8 cellular contexts compared by ENCODE assay signal in the genomic region with DNA sequence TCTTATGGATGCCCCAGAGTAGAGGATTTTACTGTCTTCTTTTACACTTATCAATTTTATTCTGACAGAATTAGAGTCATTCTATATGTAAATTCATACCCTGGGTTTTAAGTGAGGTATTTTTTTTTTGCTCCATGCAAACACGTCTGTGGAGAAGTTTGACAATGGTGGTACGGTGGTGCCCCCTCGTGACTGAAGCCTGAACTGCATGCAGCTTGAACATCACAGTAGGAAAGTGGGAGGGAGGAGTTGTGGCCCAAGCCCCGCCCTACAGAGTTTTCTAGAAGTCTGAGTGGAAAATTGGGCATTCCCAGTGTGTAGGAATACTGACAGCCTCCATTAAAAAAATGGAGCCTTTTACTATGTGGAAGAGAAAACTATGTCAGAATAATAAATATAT.
A peak's percentile ranks its signal among the peaks of the same experiment; 100 is the strongest.
DNase-seq lines count a peak whose midpoint lies in the region; ATAC-seq, FAIRE-seq and TF ChIP-seq lines count a peak whose summit lies in the region.

No MANE protein-coding gene starts in this region.

- CTCF ChIA-PET in RWPE1 (lab: Yijun Ruan, JAX) = interaction anchor here (0.5 to 0.8 kb wide), 2 partner anchors 73 to 857 kb away, joined by 3 to 6 read pairs; no protein-coding TSS in a partner anchor

- H3K27me3 Mint-ChIP-seq in activated T-helper 2 cell treated with anti-CD3 and anti-CD28 coated beads, Interferon-gamma antibody, Interleukin-2, Interleukin-4, amounts not matched to agents 10 μg/mL and 5 μg/mL and 100 μg/mL, durations not matched to agents 14 hours and 24 hours and 36 hours (ENCODE audit: low read depth) = no peaks in the 10 kb centered on the region

- POLR2A ChIA-PET in RWPE1 (lab: Yijun Ruan, JAX; ENCODE audit: low non-redundant PET) = no interaction called here

- FAIRE-seq in H54 (lab: Jason Lieb, UNC) (no peak), frontal cortex (lab: Jason Lieb, UNC) (no peak), pancreas (lab: Jason Lieb, UNC) (peak; percentile 78)

- intact Hi-C loops in activated T-helper 2 cell treated with anti-CD3 and anti-CD28 coated beads, Interferon-gamma antibody, Interleukin-2, Interleukin-4, amounts not matched to agents 10 μg/mL and 5 μg/mL and 100 μg/mL, durations not matched to agents 14 hours and 24 hours and 36 hours (cut with micrococcal nuclease) = no loop called here
- intact Hi-C loops in pancreas (cut with DNase I) (no loop called here), transverse colon (cut with DNase I; ENCODE audit: low total_unique reads) (no loop called here)

- H3K36me3 ChIP-seq in pancreas (no peaks in the 10 kb centered on the region), transverse colon (no peaks in the 10 kb centered on the region)

- H3K4me3 ChIP-seq in pancreas (no peak overlapping the region), transverse colon (no peak overlapping the region)

- H3K4me3 Mint-ChIP-seq in activated T-helper 2 cell treated with anti-CD3 and anti-CD28 coated beads, Interferon-gamma antibody, Interleukin-2, Interleukin-4, amounts not matched to agents 10 μg/mL and 5 μg/mL and 100 μg/mL, durations not matched to agents 14 hours and 24 hours and 36 hours (ENCODE audit: low read depth) = no peak overlapping the region

- ATAC-seq in pancreas = peak; percentile 85 to 100 (median 98)

- peaks cover 3% of the 10 kb centered on the region for H3K36me3 Mint-ChIP-seq in activated T-helper 2 cell treated with anti-CD3 and anti-CD28 coated beads, Interferon-gamma antibody, Interleukin-2, Interleukin-4, amounts not matched to agents 10 μg/mL and 5 μg/mL and 100 μg/mL, durations not matched to agents 14 hours and 24 hours and 36 hours (ENCODE audit: low read depth)

- peak; percentile 25 for DNase-seq in GM04503 (ENCODE audit: low read depth)
- peak; percentile 6 for DNase-seq in H54 (ENCODE audit: insufficient read length, low spot score)
- DNase-seq in LoVo (ENCODE audit: low spot score) = peak; percentile 26
- DNase-seq in RWPE1 (ENCODE audit: low spot score) = peak; percentile 44
- peak; percentile 57 for DNase-seq in activated T-helper 2 cell treated with anti-CD3 and anti-CD28 coated beads, Interferon-gamma antibody, Interleukin-2, Interleukin-4, amounts not matched to agents 10 μg/mL and 5 μg/mL and 100 μg/mL, durations not matched to agents 14 hours and 24 hours and 36 hours (ENCODE audit: low spot score)
- DNase-seq in frontal cortex (ENCODE audit: low spot score in 2 of 2) = peak; percentile 10 to 21
- DNase-seq in pancreas = peak; percentile 55 to 92 (median 84)
- peak; percentile 87 for DNase-seq in transverse colon

- no peak for TF ChIP-seq POLR2A in H54 (IDR thresholded peaks at IDR 0.05; ENCODE audit: low read depth, low read length)
- no peak for TF ChIP-seq POLR2A in transverse colon (IDR thresholded peaks at IDR 0.05)

- 3 to 5% methylated on average over 4 of the region's 4 CpGs for WGBS in pancreas, 2 donors
- WGBS in transverse colon (ENCODE audit: low coverage in 1 of 2), 2 donors = 3% methylated on average over 4 of the region's 4 CpGs; no CpG with 5 or more reads in 1 of the 2 donors

- no peak overlapping the region for H3K27ac Mint-ChIP-seq in activated T-helper 2 cell treated with anti-CD3 and anti-CD28 coated beads, Interferon-gamma antibody, Interleukin-2, Interleukin-4, amounts not matched to agents 10 μg/mL and 5 μg/mL and 100 μg/mL, durations not matched to agents 14 hours and 24 hours and 36 hours

- no peaks in the 10 kb centered on the region for H3K9me3 ChIP-seq in pancreas
- H3K9me3 ChIP-seq in transverse colon = no peaks in the 10 kb centered on the region

- no peaks in the 10 kb centered on the region for H3K27me3 ChIP-seq in pancreas
- no peaks in the 10 kb centered on the region for H3K27me3 ChIP-seq in transverse colon

- TF ChIP-seq CTCF in RWPE1 (conservative IDR thresholded peaks at IDR 0.05; ENCODE audit: low read depth) = peak; percentile 75
- TF ChIP-seq CTCF in pancreas (IDR thresholded peaks at IDR 0.05) = peak; percentile 83 to 91 (median 86)
- peak; percentile 72 to 91 (median 75) for TF ChIP-seq CTCF in transverse colon (IDR thresholded peaks at IDR 0.05)

- no peak overlapping the region for H3K27ac ChIP-seq in RWPE1
- no peak overlapping the region for H3K27ac ChIP-seq in pancreas
- H3K27ac ChIP-seq in transverse colon = no peak overlapping the region

- H3K4me1 ChIP-seq in pancreas = no peaks in the 10 kb centered on the region
- no peaks in the 10 kb centered on the region for H3K4me1 ChIP-seq in transverse colon

- H3K9me3 Mint-ChIP-seq in activated T-helper 2 cell treated with anti-CD3 and anti-CD28 coated beads, Interferon-gamma antibody, Interleukin-2, Interleukin-4, amounts not matched to agents 10 μg/mL and 5 μg/mL and 100 μg/mL, durations not matched to agents 14 hours and 24 hours and 36 hours = no peaks in the 10 kb centered on the region

- in situ Hi-C loops in transverse colon (cut with MboI; ENCODE audit: low pct_ligation_motif_present in 1 of 4, low pct_unique_long_range_greater_than_20kb in 1 of 4, low sequenced_read_pairs in 3 of 4) = no loop called here

- TF ChIP-seq EP300 in transverse colon (IDR thresholded peaks at IDR 0.05; ENCODE audit: low read depth) = no peak

- H3K4me1 Mint-ChIP-seq in activated T-helper 2 cell treated with anti-CD3 and anti-CD28 coated beads, Interferon-gamma antibody, Interleukin-2, Interleukin-4, amounts not matched to agents 10 μg/mL and 5 μg/mL and 100 μg/mL, durations not matched to agents 14 hours and 24 hours and 36 hours (ENCODE audit: low read depth) = no peaks in the 10 kb centered on the region

Comparison
In these comparisons a context has a peak if more than half of its experiments do, and no peak if none do; other contexts are left out.
1. DNase-seq: peak in every context shown above with its lines; median percentile 87 in transverse colon; 84 in pancreas; 57 in activated T-helper 2 cell treated with anti-CD3 and anti-CD28 coated beads, Interferon-gamma antibody, Interleukin-2, Interleukin-4, amounts not matched to agents 10 μg/mL and 5 μg/mL and 100 μg/mL, durations not matched to agents 14 hours and 24 hours and 36 hours; 44 in RWPE1; 26 in LoVo; 25 in GM04503; 16 in frontal cortex; 6 in H54.